ENCODE assay signal across 20 cellular contexts in the genomic region with DNA sequence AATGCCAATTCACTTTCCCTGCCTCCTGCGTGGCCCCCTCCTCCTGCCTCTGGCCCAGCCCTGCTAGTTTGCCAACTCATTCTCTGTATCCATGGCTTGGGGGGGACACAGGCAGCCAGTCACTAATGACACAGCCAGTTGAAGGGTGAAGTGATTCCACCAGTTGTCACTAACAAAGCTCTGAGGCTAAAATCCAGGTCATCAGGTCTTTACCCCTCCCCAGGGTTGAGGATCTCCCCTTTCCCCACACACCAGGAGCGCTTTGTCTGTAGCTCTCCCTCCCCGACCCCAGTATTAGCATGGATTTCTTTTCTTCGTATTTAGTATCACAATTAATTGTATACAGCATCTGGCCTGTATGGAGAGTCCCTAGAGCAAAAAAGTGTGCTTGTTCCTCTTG.
DNase-seq lines count a peak whose midpoint lies in the region; ATAC-seq and TF ChIP-seq lines count a peak whose summit lies in the region.
"Had no signal": no experiment of that assay in that cellular context is flagged by ENCODE, and none has a peak within 500 bp of the region (broad histone marks: within the 10 kb centered on the region; RNA-seq: fewer than 3 reads in every experiment).

No MANE protein-coding gene starts in this region.

- TF ChIP-seq CTCF in right atrium auricular region (IDR thresholded peaks at IDR 0.05), result no peak

- no peak for ATAC-seq in GM21390 (IDR thresholded peaks at IDR 0.05; ENCODE audit: unreplicated experiment)
- ATAC-seq: GM12878, HepG2 had no signal

- DNase-seq in NCI-H2171 treated with DMSO at 0.1 percent for 48 hours (lab: John Stamatoyannopoulos, UW), result peak; percentile 60
- DNase-seq in retina, result peak; percentile 60
- DNase-seq in right atrium auricular region (ENCODE audit: low spot score), result no peak
- DNase-seq in ureter (ENCODE audit: low spot score), result no peak
- DNase-seq: ACHN; BE2C; C1 segment of cervical spinal cord; CD4-positive, CD25-positive, alpha-beta regulatory T cell; CD8-positive, alpha-beta memory T cell; COR-L47; DMS 273 treated with DMSO at 0.1 percent for 48 hours; DMS53; DND-41; EL; GM23248; H7 had no signal

- H3K4me1 ChIP-seq in iPS-20b (ENCODE audit: insufficient read depth, low read length), result peaks cover 15% of the 10 kb centered on the region
- H3K4me1 ChIP-seq in right atrium auricular region, result no peaks in the 10 kb centered on the region
- H3K4me1 ChIP-seq: BE2C had no signal

- H3K27ac ChIP-seq in iPS-20b (ENCODE audit: low read length) (no peak overlapping the region), right atrium auricular region (no peak overlapping the region)
- H3K27ac ChIP-seq: GM23248 had no signal

- H3K27me3 ChIP-seq in iPS-20b (ENCODE audit: insufficient read depth, low read length), result no peaks in the 10 kb centered on the region
- no peaks in the 10 kb centered on the region for H3K27me3 ChIP-seq in right atrium auricular region
- H3K27me3 ChIP-seq: BE2C had no signal

- H3K9ac ChIP-seq in iPS-20b (ENCODE audit: low read depth, low read length), result peak overlapping the region; percentile 20; the same call in 1 of the 2 replicates
- H3K9ac ChIP-seq: GM23248 had no signal

- no peaks in the 10 kb centered on the region for H3K36me3 ChIP-seq in iPS-20b (ENCODE audit: insufficient read depth, low read depth, low read length)
- no peaks in the 10 kb centered on the region for H3K36me3 ChIP-seq in right atrium auricular region
- H3K36me3 ChIP-seq: BE2C had no signal

- H3K4me3 ChIP-seq in iPS-20b (ENCODE audit: low read length), result 0 out of 2 replicates have a peak overlapping the region, but pooled peaks have one; percentile 11
- H3K4me3 ChIP-seq in right atrium auricular region, result no peak overlapping the region
- H3K4me3 ChIP-seq: GM12878, GM23248 had no signal

- H3K9me3 ChIP-seq in iPS-20b (ENCODE audit: insufficient read depth, low read depth, low read length), result peaks cover 7% of the 10 kb centered on the region; the same call in 1 of the 2 replicates
- peaks cover 0 to 11% of the 10 kb centered on the region in 2 donors for H3K9me3 ChIP-seq in right atrium auricular region
- H3K9me3 ChIP-seq: BE2C had no signal

Comparison
In these comparisons a context has a peak if more than half of its experiments do, and no peak if none do; other contexts are left out.
1. DNase-seq: peak in NCI-H2171 treated with DMSO at 0.1 percent for 48 hours (single experiment) and retina (single experiment); none in right atrium auricular region (single experiment) and ureter (single experiment).